ENCODE assay signal across 15 cellular contexts in genomic region chr4:29805871-29806480, GRCh38.
DNase-seq lines count a peak whose midpoint lies in the region; ATAC-seq and FAIRE-seq lines count a peak whose summit lies in the region.
"Had no signal": no experiment of that assay in that cellular context is flagged by ENCODE, and none has a peak within 500 bp of the region (broad histone marks: within the 10 kb centered on the region; RNA-seq: fewer than 3 reads in every experiment).

No MANE protein-coding gene starts in this region.

- H3K9ac ChIP-seq in SK-N-MC (ENCODE audit: insufficient read length) = no peak overlapping the region

- H3K4me3 ChIP-seq in SK-N-MC = peak overlapping the region; percentile 31
- H3K4me3 ChIP-seq: GM23338 had no signal

- DNase-seq in COLO829 (ENCODE audit: low spot score) = peak; percentile 10
- DNase-seq in NCI-H1417 (lab: John Stamatoyannopoulos, UW) = peak in 2 of 3 experiments; percentile 27 to 80
- DNase-seq in NCI-H345 treated with DMSO at 0.1 percent for 48 hours (lab: John Stamatoyannopoulos, UW; ENCODE audit: unreplicated experiment) = peak; percentile 42
- peak; percentile 71 for DNase-seq in SK-N-MC (ENCODE audit: low read depth, low spot score)
- DNase-seq in ACHN = no peak
- DNase-seq in Right ventricle myocardium inferior (ENCODE audit: missing footprints) = no peak
- no peak for DNase-seq in GM19239 (ENCODE audit: insufficient read length, low spot score)
- DNase-seq: DMS 273 treated with DMSO at 0.1 percent for 48 hours, GDM1, HCEC 1CT, MM.1S, NCI-H1092, NCI-H1930, NCI-H2227 treated with DMSO at 0.1 percent for 48 hours had no signal

- intact Hi-C loops in Right ventricle myocardium inferior (cut with DNase I) = no loop called here

- no peaks in the 10 kb centered on the region for H3K9me3 ChIP-seq in SK-N-MC (ENCODE audit: low read depth, low read length)

- H3K36me3 ChIP-seq in SK-N-MC (ENCODE audit: insufficient read depth, low read length) = no peaks in the 10 kb centered on the region

- ATAC-seq in Right ventricle myocardium inferior = no peak

- peak overlapping the region; percentile 21; the same call in 1 of the 2 replicates for H3K27ac ChIP-seq in SK-N-MC

- FAIRE-seq in GM19239 (lab: Jason Lieb, UNC) = no peak

- in situ Hi-C loops in ACHN (cut with HindIII; ENCODE audit: low pct_ligation_motif_present, low pct_unique_long_range_greater_than_20kb, low sequenced_read_pairs) = no loop called here

Comparison
In these comparisons a context has a peak if more than half of its experiments do, and no peak if none do; other contexts are left out.
1. DNase-seq: peak in COLO829 (single experiment), NCI-H1417 (2 of 3), NCI-H345 treated with DMSO at 0.1 percent for 48 hours (single experiment) and SK-N-MC (single experiment); none in ACHN (single experiment), Right ventricle myocardium inferior (single experiment) and GM19239 (single experiment).